ENCODE assay signal across 19 cellular contexts in genomic region chr1:183946309-183946591, GRCh38.
"Had no signal": no experiment of that assay in that cellular context is flagged by ENCODE, and none has a peak within 500 bp of the region (broad histone marks: within the 10 kb centered on the region; RNA-seq: fewer than 3 reads in every experiment).

No MANE protein-coding gene starts in this region.

- H3K27me3 Mint-ChIP-seq: dendritic cell treated with granulocyte-macrophage colony-stimulating factor and Interleukin-4, amounts not matched to agents 40 ng/mL and 50 ng/mL, for 4 days had no signal

- H3K4me3 ChIP-seq: hepatocyte, mucosa of descending colon, tibial artery, upper lobe of left lung, vagina had no signal

- H3K36me3 ChIP-seq: tibial artery, upper lobe of left lung, vagina had no signal

- H3K27me3 ChIP-seq: hepatocyte, tibial artery, upper lobe of left lung, vagina had no signal

- H3K4me3 Mint-ChIP-seq: dendritic cell treated with granulocyte-macrophage colony-stimulating factor and Interleukin-4, amounts not matched to agents 40 ng/mL and 50 ng/mL, for 4 days; naive thymus-derived CD8-positive, alpha-beta T cell had no signal

- H3K9me3 Mint-ChIP-seq: dendritic cell treated with granulocyte-macrophage colony-stimulating factor and Interleukin-4, amounts not matched to agents 40 ng/mL and 50 ng/mL, for 4 days had no signal

- H3K36me3 Mint-ChIP-seq: naive thymus-derived CD8-positive, alpha-beta T cell had no signal

- ATAC-seq: mucosa of descending colon; naive thymus-derived CD8-positive, alpha-beta T cell had no signal

- DNase-seq: cerebellar nuclear complex; effector CD4-positive, alpha-beta T cell; foreskin melanocyte; head of caudate nucleus; kidney; left cardiac atrium; mammary epithelial cell; mucosa of descending colon; naive thymus-derived CD8-positive, alpha-beta T cell; posterior cingulate gyrus; right cardiac atrium; small intestine; stimulated activated CD4-positive, alpha-beta T cell treated with anti-CD3 and anti-CD28 coated beads, Interleukin-12 subunit alpha, Interleukin-12 subunit beta, amount 100 ng/mL, for 4 hours; stimulated activated naive CD4-positive, alpha-beta T cell treated with Interleukin-2 at 50 U/mL for 16 hours; tibial artery; upper lobe of left lung had no signal

- H3K4me1 ChIP-seq: tibial artery, upper lobe of left lung, vagina had no signal

- H3K27ac ChIP-seq: hepatocyte, tibial artery, upper lobe of left lung, vagina had no signal

- H3K9me3 ChIP-seq: mucosa of descending colon, tibial artery, upper lobe of left lung, vagina had no signal
